Comparison of ENCODE assay signal across 18 cellular contexts in the genomic region with DNA sequence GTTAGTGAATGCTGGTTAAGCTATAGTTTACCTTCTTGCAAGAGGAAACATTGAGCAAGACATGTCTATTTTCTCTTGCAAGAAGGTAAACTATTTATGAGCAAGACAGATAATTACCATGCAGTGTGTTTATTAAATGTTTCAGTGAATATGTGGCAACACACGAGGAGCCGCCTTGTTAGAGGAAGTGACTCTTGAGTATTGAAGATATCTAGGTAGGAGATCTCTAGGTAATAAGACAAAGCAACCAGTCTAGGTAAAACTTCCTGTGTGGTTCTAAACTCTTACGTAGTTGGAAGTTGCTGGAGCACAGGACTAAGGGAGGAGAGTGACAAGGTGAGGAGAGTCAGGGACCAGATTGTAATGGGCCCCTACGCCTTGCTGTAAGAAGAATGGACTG. TPM values are rescaled to one million over a fixed set of nuclear protein-coding genes. Genes with fewer than 3 reads are reported as not detected.
DNase-seq lines count a peak whose midpoint lies in the region; ATAC-seq and TF ChIP-seq lines count a peak whose summit lies in the region.
"Had no signal": no experiment of that assay in that cellular context is flagged by ENCODE, and none has a peak within 500 bp of the region (broad histone marks: within the 10 kb centered on the region; RNA-seq: fewer than 3 reads in every experiment).

No MANE protein-coding gene starts in this region.

- peaks cover 63% of the 10 kb centered on the region for H3K36me3 Mint-ChIP-seq in activated CD8-positive, alpha-beta T cell treated with anti-CD3 and anti-CD28 coated beads, Interleukin-2, amount 10 ng/mL, durations not matched to agents 7 days and 5 days (ENCODE audit: low read depth)
- H3K36me3 Mint-ChIP-seq in activated CD8-positive, alpha-beta T cell treated with anti-CD3 and anti-CD28 coated beads for 36 hours (ENCODE audit: low read depth): peaks cover 63% of the 10 kb centered on the region
- H3K36me3 Mint-ChIP-seq in T-cell: peaks cover 69% of the 10 kb centered on the region
- peaks cover 51% of the 10 kb centered on the region for H3K36me3 Mint-ChIP-seq in central memory CD8-positive, alpha-beta T cell (ENCODE audit: insufficient read depth)
- peaks cover 27 to 55% of the 10 kb centered on the region in 2 donors for H3K36me3 Mint-ChIP-seq in stimulated activated naive B cell treated with anti-CD40 and anti-IgM and Interleukin-4, amounts not matched to agents 10 μg/mL and 1 μg/mL and 100 μg/mL, for 72 hours

- intact Hi-C loops in activated CD8-positive, alpha-beta T cell treated with anti-CD3 and anti-CD28 coated beads for 36 hours (cut with micrococcal nuclease): no loop called here

- no peak for TF ChIP-seq CTCF in activated CD8-positive, alpha-beta T cell treated with anti-CD3 and anti-CD28 coated beads for 36 hours (IDR thresholded peaks at IDR 0.05)

- ATAC-seq in activated CD8-positive, alpha-beta T cell treated with anti-CD3 and anti-CD28 coated beads, Interleukin-2, amount 10 ng/mL, durations not matched to agents 7 days and 5 days: no peak
- no peak for ATAC-seq in activated CD8-positive, alpha-beta T cell treated with anti-CD3 and anti-CD28 coated beads for 36 hours
- ATAC-seq in T-cell (replicated peaks in 1 of 4) (peak; percentile 37 to 85 (median 70)), HG02759 (IDR thresholded peaks at IDR 0.05; ENCODE audit: unreplicated experiment) (no peak)
- peak; percentile 52 for ATAC-seq in central memory CD8-positive, alpha-beta T cell (replicated peaks; ENCODE audit: extremely low read depth, poor library complexity, severe bottlenecking)
- ATAC-seq in stimulated activated naive B cell treated with anti-CD40 and anti-IgM and Interleukin-4, amounts not matched to agents 10 μg/mL and 1 μg/mL and 100 μg/mL, for 72 hours (replicated peaks): no peak
- ATAC-seq: A549, HCT116, Panc1 had no signal

- no peaks in the 10 kb centered on the region for H3K9me3 Mint-ChIP-seq in activated CD8-positive, alpha-beta T cell treated with anti-CD3 and anti-CD28 coated beads, Interleukin-2, amount 10 ng/mL, durations not matched to agents 7 days and 5 days (ENCODE audit: insufficient read depth)
- no peaks in the 10 kb centered on the region for H3K9me3 Mint-ChIP-seq in activated CD8-positive, alpha-beta T cell treated with anti-CD3 and anti-CD28 coated beads for 36 hours
- no peaks in the 10 kb centered on the region for H3K9me3 Mint-ChIP-seq in T-cell
- H3K9me3 Mint-ChIP-seq in central memory CD8-positive, alpha-beta T cell: no peaks in the 10 kb centered on the region
- no peaks in the 10 kb centered on the region for H3K9me3 Mint-ChIP-seq in stimulated activated naive B cell treated with anti-CD40 and anti-IgM and Interleukin-4, amounts not matched to agents 10 μg/mL and 1 μg/mL and 100 μg/mL, for 72 hours

- peak overlapping the region; percentile 65 for H3K27ac Mint-ChIP-seq in activated CD8-positive, alpha-beta T cell treated with anti-CD3 and anti-CD28 coated beads, Interleukin-2, amount 10 ng/mL, durations not matched to agents 7 days and 5 days
- H3K27ac Mint-ChIP-seq in activated CD8-positive, alpha-beta T cell treated with anti-CD3 and anti-CD28 coated beads for 36 hours: no peak overlapping the region
- peak overlapping the region; percentile 68 to 78 for H3K27ac Mint-ChIP-seq in T-cell
- peak overlapping the region; percentile 50 for H3K27ac Mint-ChIP-seq in central memory CD8-positive, alpha-beta T cell (ENCODE audit: low read depth)
- peak overlapping the region; percentile 53 for H3K27ac Mint-ChIP-seq in stimulated activated naive B cell treated with anti-CD40 and anti-IgM and Interleukin-4, amounts not matched to agents 10 μg/mL and 1 μg/mL and 100 μg/mL, for 72 hours

- DNase-seq in activated CD8-positive, alpha-beta T cell treated with anti-CD3 and anti-CD28 coated beads, Interleukin-2, amount 10 ng/mL, durations not matched to agents 7 days and 5 days: no peak
- DNase-seq in activated CD8-positive, alpha-beta T cell treated with anti-CD3 and anti-CD28 coated beads for 36 hours: no peak
- DNase-seq in T-cell (peak in 1 of 34 experiments; percentile 1), HPDE6-E6E7 (ENCODE audit: extremely low spot score) (no peak)
- DNase-seq in central memory CD8-positive, alpha-beta T cell (ENCODE audit: low spot score in 2 of 2): no peak
- no peak for DNase-seq in stimulated activated naive B cell treated with anti-CD40 and anti-IgM and Interleukin-4, amounts not matched to agents 10 μg/mL and 1 μg/mL and 100 μg/mL, for 72 hours
- DNase-seq: COR-L47, GF-D8, GM23248, KBM-7, NCI-H1436, NCI-H2029 treated with DMSO at 0.1 percent for 48 hours, NCI-H2171 treated with DMSO at 0.1 percent for 48 hours, NCI-H748 treated with DMSO at 0.1 percent for 48 hours had no signal

- POLR2A ChIA-PET in activated CD8-positive, alpha-beta T cell treated with anti-CD3 and anti-CD28 coated beads, Interleukin-2, amount 10 ng/mL, durations not matched to agents 7 days and 5 days (lab: Charles Lee): interaction anchor here (0.6 kb wide), 1 partner anchor 31 kb away, joined by 4 read pairs; no protein-coding TSS in a partner anchor
- POLR2A ChIA-PET in activated CD8-positive, alpha-beta T cell treated with anti-CD3 and anti-CD28 coated beads for 36 hours (lab: Charles Lee): interaction anchor here (1.1 to 2.3 kb wide), 2 partner anchors 15 to 18 kb away, joined by 4 to 9 read pairs; a partner anchor contains a TSS
- POLR2A ChIA-PET in T-cell (lab: Charles Lee): no interaction called here

- peaks cover 12% of the 10 kb centered on the region for H3K4me1 Mint-ChIP-seq in activated CD8-positive, alpha-beta T cell treated with anti-CD3 and anti-CD28 coated beads, Interleukin-2, amount 10 ng/mL, durations not matched to agents 7 days and 5 days (ENCODE audit: low read depth)
- peaks cover 3% of the 10 kb centered on the region for H3K4me1 Mint-ChIP-seq in activated CD8-positive, alpha-beta T cell treated with anti-CD3 and anti-CD28 coated beads for 36 hours (ENCODE audit: low read depth)
- peaks cover 15 to 20% (median 18%) of the 10 kb centered on the region in 3 donors for H3K4me1 Mint-ChIP-seq in T-cell
- H3K4me1 Mint-ChIP-seq in central memory CD8-positive, alpha-beta T cell: peaks cover 17% of the 10 kb centered on the region
- peaks cover under 1 to 2% of the 10 kb centered on the region in 2 donors for H3K4me1 Mint-ChIP-seq in stimulated activated naive B cell treated with anti-CD40 and anti-IgM and Interleukin-4, amounts not matched to agents 10 μg/mL and 1 μg/mL and 100 μg/mL, for 72 hours

- H3K27me3 Mint-ChIP-seq in activated CD8-positive, alpha-beta T cell treated with anti-CD3 and anti-CD28 coated beads, Interleukin-2, amount 10 ng/mL, durations not matched to agents 7 days and 5 days (ENCODE audit: low read depth): no peaks in the 10 kb centered on the region
- H3K27me3 Mint-ChIP-seq in activated CD8-positive, alpha-beta T cell treated with anti-CD3 and anti-CD28 coated beads for 36 hours: no peaks in the 10 kb centered on the region
- no peaks in the 10 kb centered on the region for H3K27me3 Mint-ChIP-seq in T-cell
- no peaks in the 10 kb centered on the region for H3K27me3 Mint-ChIP-seq in central memory CD8-positive, alpha-beta T cell
- no peaks in the 10 kb centered on the region for H3K27me3 Mint-ChIP-seq in stimulated activated naive B cell treated with anti-CD40 and anti-IgM and Interleukin-4, amounts not matched to agents 10 μg/mL and 1 μg/mL and 100 μg/mL, for 72 hours

- H3K4me3 Mint-ChIP-seq in activated CD8-positive, alpha-beta T cell treated with anti-CD3 and anti-CD28 coated beads, Interleukin-2, amount 10 ng/mL, durations not matched to agents 7 days and 5 days: no peak overlapping the region
- no peak overlapping the region for H3K4me3 Mint-ChIP-seq in activated CD8-positive, alpha-beta T cell treated with anti-CD3 and anti-CD28 coated beads for 36 hours
- H3K4me3 Mint-ChIP-seq in T-cell: no peak overlapping the region
- H3K4me3 Mint-ChIP-seq in central memory CD8-positive, alpha-beta T cell: no peak overlapping the region
- H3K4me3 Mint-ChIP-seq in stimulated activated naive B cell treated with anti-CD40 and anti-IgM and Interleukin-4, amounts not matched to agents 10 μg/mL and 1 μg/mL and 100 μg/mL, for 72 hours: no peak overlapping the region

- CTCF ChIA-PET in activated CD8-positive, alpha-beta T cell treated with anti-CD3 and anti-CD28 coated beads, Interleukin-2, amount 10 ng/mL, durations not matched to agents 7 days and 5 days (lab: Charles Lee): interaction anchor here (1.7 kb wide), 1 partner anchor 16 kb away, joined by 4 read pairs; a partner anchor contains a TSS
- CTCF ChIA-PET in activated CD8-positive, alpha-beta T cell treated with anti-CD3 and anti-CD28 coated beads for 36 hours (lab: Charles Lee): no interaction called here
- CTCF ChIA-PET in T-cell (lab: Charles Lee): no interaction called here

RNA-seq across cellular contexts. Expression of a gene that starts 16.8 kb away (rescaled TPM):
- 10 to 100 TPM; 54.6 to 61.4 TPM for total RNA-seq in activated CD8-positive, alpha-beta T cell treated with anti-CD3 and anti-CD28 coated beads, Interleukin-2, amount 10 ng/mL, durations not matched to agents 7 days and 5 days
- 10 to 100 TPM; 55.8 to 60.2 TPM for total RNA-seq in activated CD8-positive, alpha-beta T cell treated with anti-CD3 and anti-CD28 coated beads for 36 hours
- total RNA-seq in T-cell: 10 to 100 TPM; 12.8 to 26.0 (median 19.6) TPM

RNA-seq across cellular contexts. Expression of a gene that starts 17.1 kb away (rescaled TPM):
- 10 to 100 TPM; 11.5 to 11.8 TPM for total RNA-seq in activated CD8-positive, alpha-beta T cell treated with anti-CD3 and anti-CD28 coated beads, Interleukin-2, amount 10 ng/mL, durations not matched to agents 7 days and 5 days
- 10 to 100 TPM in 1 of 2 experiments, 1 to 10 TPM in 1; 9.9 to 10.8 TPM for total RNA-seq in activated CD8-positive, alpha-beta T cell treated with anti-CD3 and anti-CD28 coated beads for 36 hours
- total RNA-seq in T-cell: 10 to 100 TPM in 3 of 5 donors, 1 to 10 TPM in 2; 6.3 to 13.7 (median 10.8) TPM

Comparison
In these comparisons a context has a peak if more than half of its experiments do, and no peak if none do; other contexts are left out.
1. ATAC-seq: peak in T-cell (4 of 4) and central memory CD8-positive, alpha-beta T cell (single experiment); none in activated CD8-positive, alpha-beta T cell treated with anti-CD3 and anti-CD28 coated beads, Interleukin-2, amount 10 ng/mL, durations not matched to agents 7 days and 5 days (single experiment), activated CD8-positive, alpha-beta T cell treated with anti-CD3 and anti-CD28 coated beads for 36 hours (single experiment), stimulated activated naive B cell treated with anti-CD40 and anti-IgM and Interleukin-4, amounts not matched to agents 10 μg/mL and 1 μg/mL and 100 μg/mL, for 72 hours (0 of 2) and HG02759 (single experiment).
2. POLR2A ChIA-PET loops: an anchor here in activated CD8-positive, alpha-beta T cell treated with anti-CD3 and anti-CD28 coated beads, Interleukin-2, amount 10 ng/mL, durations not matched to agents 7 days and 5 days (0.6 kb wide) and activated CD8-positive, alpha-beta T cell treated with anti-CD3 and anti-CD28 coated beads for 36 hours (1.1 to 2.3 kb wide); none called in T-cell.